Comparison of ENCODE assay signal across 9 cellular contexts in genomic region chr3:13069495-13069894, GRCh38. TPM values are rescaled to one million over a fixed set of nuclear protein-coding genes. Genes with fewer than 3 reads are reported as not detected.
DNase-seq lines count a peak whose midpoint lies in the region; ATAC-seq and TF ChIP-seq lines count a peak whose summit lies in the region.
"Had no signal": no experiment of that assay in that cellular context is flagged by ENCODE, and none has a peak within 500 bp of the region (broad histone marks: within the 10 kb centered on the region; RNA-seq: fewer than 3 reads in every experiment).

No MANE protein-coding gene starts in this region.

- H3K4me3 ChIP-seq in GM12865 (ENCODE audit: low read depth, low read length) (no peak overlapping the region), OCI-LY7 (ENCODE audit: low read depth, low read length, poor library complexity, severe bottlenecking) (peak overlapping the region; percentile 77), A673 (ENCODE audit: low read depth, low read length, poor library complexity, severe bottlenecking) (no peak overlapping the region), trophoblast cell (ENCODE audit: low read depth, low read length) (no peak overlapping the region), aorta (ENCODE audit: low read length in 2 of 2) (no peak overlapping the region)

- H3K18ac ChIP-seq in trophoblast cell (ENCODE audit: low read length): no peak overlapping the region

- H4K8ac ChIP-seq in trophoblast cell (ENCODE audit: low read depth, low read length): no peak overlapping the region

- H3K27ac ChIP-seq in OCI-LY7 (ENCODE audit: low read depth, low read length, poor library complexity, severe bottlenecking) (peak overlapping the region; percentile 78), A673 (ENCODE audit: low read depth, low read length, poor library complexity, severe bottlenecking) (no peak overlapping the region), trophoblast cell (ENCODE audit: low read depth, low read length) (no peak overlapping the region), aorta (ENCODE audit: low read depth in 1 of 2, low read length in 2 of 2) (no peak overlapping the region)

- no peak for TF ChIP-seq CTCF in GM12865 (IDR thresholded peaks at IDR 0.05; ENCODE audit: insufficient read depth, low read depth, low read length, missing control alignments)
- no peak for TF ChIP-seq CTCF in OCI-LY7 (conservative IDR thresholded peaks at IDR 0.05; ENCODE audit: low read length)
- no peak for TF ChIP-seq CTCF in A673 (conservative IDR thresholded peaks at IDR 0.05; ENCODE audit: low read depth, low read length)

- H2BK12ac ChIP-seq in trophoblast cell (ENCODE audit: low read length): no peak overlapping the region

- H2BK120ac ChIP-seq in trophoblast cell (ENCODE audit: insufficient read depth, low read length, poor library complexity): no peak overlapping the region

- no peak overlapping the region for H3K23ac ChIP-seq in trophoblast cell (ENCODE audit: low read length)

- no CpG with 5 or more reads among the region's 4 CpGs for WGBS in trophoblast cell (ENCODE audit: extremely low coverage, insufficient coverage, insufficient read length)
- 94 to 95% methylated on average over 4 of the region's 4 CpGs for WGBS in aorta, 2 donors

- no peak overlapping the region for H3K4ac ChIP-seq in trophoblast cell (ENCODE audit: low read depth, low read length)

- no peaks in the 10 kb centered on the region for H4K20me1 ChIP-seq in OCI-LY7 (ENCODE audit: insufficient read depth, low read length)

- peaks cover 78% of the 10 kb centered on the region for H3K4me1 ChIP-seq in OCI-LY7 (ENCODE audit: insufficient read depth, low read length, poor library complexity, severe bottlenecking)
- no peaks in the 10 kb centered on the region for H3K4me1 ChIP-seq in A673 (ENCODE audit: insufficient read depth, low read length, poor library complexity, severe bottlenecking)
- H3K4me1 ChIP-seq in trophoblast cell (ENCODE audit: control insufficient read depth in 1 of 2, insufficient read depth in 2 of 2, low read length in 2 of 2): no peaks in the 10 kb centered on the region
- H3K4me1 ChIP-seq in aorta (ENCODE audit: control insufficient read depth in 1 of 2, insufficient read depth in 2 of 2, low read length in 2 of 2): no peaks in the 10 kb centered on the region

- peaks cover 74% of the 10 kb centered on the region for H3K79me2 ChIP-seq in OCI-LY7 (ENCODE audit: insufficient read depth, low read depth, low read length)
- no peaks in the 10 kb centered on the region for H3K79me2 ChIP-seq in trophoblast cell (ENCODE audit: control insufficient read depth, insufficient read depth, low read length, poor library complexity)

- no peaks in the 10 kb centered on the region for H3K79me1 ChIP-seq in trophoblast cell (ENCODE audit: low read length)

- no peak overlapping the region for H3K9ac ChIP-seq in trophoblast cell (ENCODE audit: low read length)

- H2AFZ ChIP-seq in OCI-LY7 (ENCODE audit: low read length): no peak overlapping the region
- no peak overlapping the region for H2AFZ ChIP-seq in trophoblast cell (ENCODE audit: insufficient read depth, low read length, poor library complexity)

- H3K9me3 ChIP-seq in OCI-LY7 (ENCODE audit: low read length): no peaks in the 10 kb centered on the region
- H3K9me3 ChIP-seq in A673 (ENCODE audit: low read depth, low read length, poor library complexity, severe bottlenecking): no peaks in the 10 kb centered on the region
- peaks cover 7% of the 10 kb centered on the region for H3K9me3 ChIP-seq in trophoblast cell (ENCODE audit: insufficient read depth, low read depth, low read length)
- no peaks in the 10 kb centered on the region for H3K9me3 ChIP-seq in aorta (ENCODE audit: control insufficient read depth, low read length)

- POLR2A ChIA-PET in OCI-LY7 (lab: Charles Lee) (interaction anchor here (0.6 to 4.0 kb wide), 9 partner anchors 11 to 754 kb away, joined by 3 to 34 read pairs (median 6); no protein-coding TSS in a partner anchor), A673 (lab: Charles Lee; ENCODE audit: low non-redundant PET) (no interaction called here)

- CTCF ChIA-PET in OCI-LY7 (lab: Charles Lee; ENCODE audit: unreplicated experiment): no interaction called here
- CTCF ChIA-PET in A673 (lab: Charles Lee): no interaction called here

- no peak overlapping the region for H2BK5ac ChIP-seq in trophoblast cell (ENCODE audit: low read depth, low read length, poor library complexity)

- H2AK5ac ChIP-seq in trophoblast cell (ENCODE audit: low read length): no peak overlapping the region

- BruUV-seq in OCI-LY7 (replicated peaks; lab: Mats Ljungman, UMichigan) (no TSS peak), A673 (replicated peaks; lab: Mats Ljungman, UMichigan) (no TSS peak)

- no peak overlapping the region for H3K14ac ChIP-seq in trophoblast cell (ENCODE audit: low read length)

- H3K9me2 ChIP-seq in OCI-LY7 (ENCODE audit: insufficient read depth, low read length): no peaks in the 10 kb centered on the region

- H3K27me3 ChIP-seq in A673 (replicated peaks; ENCODE audit: insufficient read depth, low read depth, low read length, poor library complexity) (peaks cover 23% of the 10 kb centered on the region), trophoblast cell (ENCODE audit: insufficient read depth, low read length) (peaks cover 24% of the 10 kb centered on the region), aorta (ENCODE audit: control insufficient read depth in 1 of 2, insufficient read depth in 2 of 2, low read length in 1 of 2) (no peaks in the 10 kb centered on the region)

- no peak overlapping the region for H4K91ac ChIP-seq in trophoblast cell (ENCODE audit: low read depth, low read length)

- H4K12ac ChIP-seq in trophoblast cell (ENCODE audit: low read depth, low read length): no peak overlapping the region

- intact Hi-C loops in OCI-LY7 (cut with micrococcal nuclease; ENCODE audit: unreplicated experiment) (no loop called here), A673 (cut with micrococcal nuclease; ENCODE audit: unreplicated experiment) (no loop called here), aorta (cut with DNase I) (no loop called here)

- peak; percentile 85 for DNase-seq in GM12865 (ENCODE audit: low read depth)
- peak; percentile 85 for DNase-seq in OCI-LY7 (ENCODE audit: low spot score)
- peak; percentile 46 for DNase-seq in germinal center (ENCODE audit: low spot score)
- no peak for DNase-seq in NCI-H187 (lab: John Stamatoyannopoulos, UW)
- DNase-seq in A673 (ENCODE audit: low spot score): no peak
- DNase-seq in trophoblast cell: no peak
- DNase-seq in aorta: no peak

- H3K4me2 ChIP-seq in OCI-LY7 (ENCODE audit: low read length): peak overlapping the region; percentile 85
- H3K4me2 ChIP-seq in trophoblast cell (ENCODE audit: low read length): no peak overlapping the region

- ATAC-seq in GM21576 (IDR thresholded peaks at IDR 0.05; ENCODE audit: unreplicated experiment) (peak; percentile 63), aorta (ENCODE audit: low FRiP score) (no peak)
- ATAC-seq: HCT116 had no signal

- peaks cover 16% of the 10 kb centered on the region; the same call in 1 of the 2 replicates for H3K36me3 ChIP-seq in OCI-LY7 (ENCODE audit: insufficient read depth, low read length)
- no peaks in the 10 kb centered on the region for H3K36me3 ChIP-seq in A673 (ENCODE audit: insufficient read depth, low read length, poor library complexity, severe bottlenecking)
- no peaks in the 10 kb centered on the region for H3K36me3 ChIP-seq in trophoblast cell (ENCODE audit: control insufficient read depth in 1 of 2, insufficient read depth in 2 of 2, low read length in 2 of 2)
- no peaks in the 10 kb centered on the region for H3K36me3 ChIP-seq in aorta (ENCODE audit: control insufficient read depth in 1 of 2, insufficient read depth in 2 of 2, low read length in 1 of 2)

RNA-seq across cellular contexts. Expression of gene IQSEC1, which starts 3.7 kb away (rescaled TPM):
- total RNA-seq in OCI-LY7 (2014; rRNA removed; shearing (Covaris generic)): 24.3 and 25.2 TPM in 2 replicates
- total RNA-seq in OCI-LY7 (2022) (56.3 and 70.1 TPM in 2 replicates), A673 (2021) (13.0 and 15.4 TPM in 2 replicates), aorta (10 to 100 TPM; 76.1 to 84.7 TPM)
- polyA plus RNA-seq in trophoblast cell (2013): 28.1 and 28.5 TPM in 2 replicates
- 10 to 100 TPM; 12.6 to 23.7 TPM for polyA plus RNA-seq in aorta

Comparison
In these comparisons a context has a peak if more than half of its experiments do, and no peak if none do; other contexts are left out.
1. DNase-seq: peak in GM12865 (single experiment), OCI-LY7 (single experiment) and germinal center (single experiment); none in NCI-H187 (0 of 2), A673 (single experiment), trophoblast cell (0 of 2) and aorta (0 of 2).